Comparison of ENCODE assay signal across 1 cellular context in genomic region chr16:57299719-57300386, GRCh38.
TF ChIP-seq lines count a peak whose summit lies in the region.

No MANE protein-coding gene starts in this region.

TF ChIP-seq in GM23338, 12 proteins besides CTCF, POLR2A, EP300 and RAD21:
- TF ChIP-seq, protein P1, sequence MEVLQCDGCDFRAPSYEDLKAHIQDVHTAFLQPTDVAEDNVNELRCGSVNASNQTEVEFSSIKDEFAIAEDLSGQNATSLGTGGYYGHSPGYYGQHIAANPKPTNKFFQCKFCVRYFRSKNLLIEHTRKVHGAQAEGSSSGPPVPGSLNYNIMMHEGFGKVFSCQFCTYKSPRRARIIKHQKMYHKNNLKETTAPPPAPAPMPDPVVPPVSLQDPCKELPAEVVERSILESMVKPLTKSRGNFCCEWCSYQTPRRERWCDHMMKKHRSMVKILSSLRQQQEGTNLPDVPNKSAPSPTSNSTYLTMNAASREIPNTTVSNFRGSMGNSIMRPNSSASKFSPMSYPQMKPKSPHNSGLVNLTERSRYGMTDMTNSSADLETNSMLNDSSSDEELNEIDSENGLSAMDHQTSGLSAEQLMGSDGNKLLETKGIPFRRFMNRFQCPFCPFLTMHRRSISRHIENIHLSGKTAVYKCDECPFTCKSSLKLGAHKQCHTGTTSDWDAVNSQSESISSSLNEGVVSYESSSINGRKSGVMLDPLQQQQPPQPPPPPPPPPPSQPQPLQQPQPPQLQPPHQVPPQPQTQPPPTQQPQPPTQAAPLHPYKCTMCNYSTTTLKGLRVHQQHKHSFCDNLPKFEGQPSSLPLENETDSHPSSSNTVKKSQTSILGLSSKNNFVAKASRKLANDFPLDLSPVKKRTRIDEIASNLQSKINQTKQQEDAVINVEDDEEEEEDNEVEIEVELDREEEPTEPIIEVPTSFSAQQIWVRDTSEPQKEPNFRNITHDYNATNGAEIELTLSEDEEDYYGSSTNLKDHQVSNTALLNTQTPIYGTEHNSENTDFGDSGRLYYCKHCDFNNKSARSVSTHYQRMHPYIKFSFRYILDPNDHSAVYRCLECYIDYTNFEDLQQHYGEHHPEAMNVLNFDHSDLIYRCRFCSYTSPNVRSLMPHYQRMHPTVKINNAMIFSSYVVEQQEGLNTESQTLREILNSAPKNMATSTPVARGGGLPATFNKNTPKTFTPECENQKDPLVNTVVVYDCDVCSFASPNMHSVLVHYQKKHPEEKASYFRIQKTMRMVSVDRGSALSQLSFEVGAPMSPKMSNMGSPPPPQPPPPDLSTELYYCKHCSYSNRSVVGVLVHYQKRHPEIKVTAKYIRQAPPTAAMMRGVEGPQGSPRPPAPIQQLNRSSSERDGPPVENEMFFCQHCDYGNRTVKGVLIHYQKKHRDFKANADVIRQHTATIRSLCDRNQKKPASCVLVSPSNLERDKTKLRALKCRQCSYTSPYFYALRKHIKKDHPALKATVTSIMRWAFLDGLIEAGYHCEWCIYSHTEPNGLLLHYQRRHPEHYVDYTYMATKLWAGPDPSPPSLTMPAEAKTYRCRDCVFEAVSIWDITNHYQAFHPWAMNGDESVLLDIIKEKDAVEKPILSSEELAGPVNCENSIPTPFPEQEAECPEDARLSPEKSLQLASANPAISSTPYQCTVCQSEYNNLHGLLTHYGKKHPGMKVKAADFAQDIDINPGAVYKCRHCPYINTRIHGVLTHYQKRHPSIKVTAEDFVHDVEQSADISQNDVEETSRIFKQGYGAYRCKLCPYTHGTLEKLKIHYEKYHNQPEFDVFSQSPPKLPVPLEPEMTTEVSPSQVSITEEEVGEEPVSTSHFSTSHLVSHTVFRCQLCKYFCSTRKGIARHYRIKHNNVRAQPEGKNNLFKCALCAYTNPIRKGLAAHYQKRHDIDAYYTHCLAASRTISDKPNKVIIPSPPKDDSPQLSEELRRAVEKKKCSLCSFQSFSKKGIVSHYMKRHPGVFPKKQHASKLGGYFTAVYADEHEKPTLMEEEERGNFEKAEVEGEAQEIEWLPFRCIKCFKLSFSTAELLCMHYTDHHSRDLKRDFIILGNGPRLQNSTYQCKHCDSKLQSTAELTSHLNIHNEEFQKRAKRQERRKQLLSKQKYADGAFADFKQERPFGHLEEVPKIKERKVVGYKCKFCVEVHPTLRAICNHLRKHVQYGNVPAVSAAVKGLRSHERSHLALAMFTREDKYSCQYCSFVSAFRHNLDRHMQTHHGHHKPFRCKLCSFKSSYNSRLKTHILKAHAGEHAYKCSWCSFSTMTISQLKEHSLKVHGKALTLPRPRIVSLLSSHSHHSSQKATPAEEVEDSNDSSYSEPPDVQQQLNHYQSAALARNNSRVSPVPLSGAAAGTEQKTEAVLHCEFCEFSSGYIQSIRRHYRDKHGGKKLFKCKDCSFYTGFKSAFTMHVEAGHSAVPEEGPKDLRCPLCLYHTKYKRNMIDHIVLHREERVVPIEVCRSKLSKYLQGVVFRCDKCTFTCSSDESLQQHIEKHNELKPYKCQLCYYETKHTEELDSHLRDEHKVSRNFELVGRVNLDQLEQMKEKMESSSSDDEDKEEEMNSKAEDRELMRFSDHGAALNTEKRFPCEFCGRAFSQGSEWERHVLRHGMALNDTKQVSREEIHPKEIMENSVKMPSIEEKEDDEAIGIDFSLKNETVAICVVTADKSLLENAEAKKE (CRISPR knock-in tag; IDR thresholded peaks at IDR 0.05) = no peak
- TF ChIP-seq EZH2phosphoT487 (IDR thresholded peaks at IDR 0.05; ENCODE audit: unreplicated experiment) = no peak
- TF ChIP-seq, protein P2, sequence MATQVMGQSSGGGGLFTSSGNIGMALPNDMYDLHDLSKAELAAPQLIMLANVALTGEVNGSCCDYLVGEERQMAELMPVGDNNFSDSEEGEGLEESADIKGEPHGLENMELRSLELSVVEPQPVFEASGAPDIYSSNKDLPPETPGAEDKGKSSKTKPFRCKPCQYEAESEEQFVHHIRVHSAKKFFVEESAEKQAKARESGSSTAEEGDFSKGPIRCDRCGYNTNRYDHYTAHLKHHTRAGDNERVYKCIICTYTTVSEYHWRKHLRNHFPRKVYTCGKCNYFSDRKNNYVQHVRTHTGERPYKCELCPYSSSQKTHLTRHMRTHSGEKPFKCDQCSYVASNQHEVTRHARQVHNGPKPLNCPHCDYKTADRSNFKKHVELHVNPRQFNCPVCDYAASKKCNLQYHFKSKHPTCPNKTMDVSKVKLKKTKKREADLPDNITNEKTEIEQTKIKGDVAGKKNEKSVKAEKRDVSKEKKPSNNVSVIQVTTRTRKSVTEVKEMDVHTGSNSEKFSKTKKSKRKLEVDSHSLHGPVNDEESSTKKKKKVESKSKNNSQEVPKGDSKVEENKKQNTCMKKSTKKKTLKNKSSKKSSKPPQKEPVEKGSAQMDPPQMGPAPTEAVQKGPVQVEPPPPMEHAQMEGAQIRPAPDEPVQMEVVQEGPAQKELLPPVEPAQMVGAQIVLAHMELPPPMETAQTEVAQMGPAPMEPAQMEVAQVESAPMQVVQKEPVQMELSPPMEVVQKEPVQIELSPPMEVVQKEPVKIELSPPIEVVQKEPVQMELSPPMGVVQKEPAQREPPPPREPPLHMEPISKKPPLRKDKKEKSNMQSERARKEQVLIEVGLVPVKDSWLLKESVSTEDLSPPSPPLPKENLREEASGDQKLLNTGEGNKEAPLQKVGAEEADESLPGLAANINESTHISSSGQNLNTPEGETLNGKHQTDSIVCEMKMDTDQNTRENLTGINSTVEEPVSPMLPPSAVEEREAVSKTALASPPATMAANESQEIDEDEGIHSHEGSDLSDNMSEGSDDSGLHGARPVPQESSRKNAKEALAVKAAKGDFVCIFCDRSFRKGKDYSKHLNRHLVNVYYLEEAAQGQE (IDR thresholded peaks at IDR 0.05; ENCODE audit: unreplicated experiment) = no peak
- 0 out of 2 replicates have a peak, but pooled peaks have one; percentile 21 for TF ChIP-seq ZNF331 (CRISPR knock-in tag; IDR thresholded peaks at IDR 0.05; ENCODE audit: low read depth)
- TF ChIP-seq JUNB (IDR thresholded peaks at IDR 0.05; ENCODE audit: unreplicated experiment) = no peak
- no peak for TF ChIP-seq EZH2 (IDR thresholded peaks at IDR 0.05; ENCODE audit: low read depth, unreplicated experiment)
- no peak for TF ChIP-seq STAT1 (IDR thresholded peaks at IDR 0.05; ENCODE audit: unreplicated experiment)
- peak; percentile 55; the same call in 1 of the 2 replicates for TF ChIP-seq CREB1 (CRISPR knock-in tag; IDR thresholded peaks at IDR 0.05; ENCODE audit: low read depth)
